Comparison of ENCODE assay signal across 8 cellular contexts in the genomic region with DNA sequence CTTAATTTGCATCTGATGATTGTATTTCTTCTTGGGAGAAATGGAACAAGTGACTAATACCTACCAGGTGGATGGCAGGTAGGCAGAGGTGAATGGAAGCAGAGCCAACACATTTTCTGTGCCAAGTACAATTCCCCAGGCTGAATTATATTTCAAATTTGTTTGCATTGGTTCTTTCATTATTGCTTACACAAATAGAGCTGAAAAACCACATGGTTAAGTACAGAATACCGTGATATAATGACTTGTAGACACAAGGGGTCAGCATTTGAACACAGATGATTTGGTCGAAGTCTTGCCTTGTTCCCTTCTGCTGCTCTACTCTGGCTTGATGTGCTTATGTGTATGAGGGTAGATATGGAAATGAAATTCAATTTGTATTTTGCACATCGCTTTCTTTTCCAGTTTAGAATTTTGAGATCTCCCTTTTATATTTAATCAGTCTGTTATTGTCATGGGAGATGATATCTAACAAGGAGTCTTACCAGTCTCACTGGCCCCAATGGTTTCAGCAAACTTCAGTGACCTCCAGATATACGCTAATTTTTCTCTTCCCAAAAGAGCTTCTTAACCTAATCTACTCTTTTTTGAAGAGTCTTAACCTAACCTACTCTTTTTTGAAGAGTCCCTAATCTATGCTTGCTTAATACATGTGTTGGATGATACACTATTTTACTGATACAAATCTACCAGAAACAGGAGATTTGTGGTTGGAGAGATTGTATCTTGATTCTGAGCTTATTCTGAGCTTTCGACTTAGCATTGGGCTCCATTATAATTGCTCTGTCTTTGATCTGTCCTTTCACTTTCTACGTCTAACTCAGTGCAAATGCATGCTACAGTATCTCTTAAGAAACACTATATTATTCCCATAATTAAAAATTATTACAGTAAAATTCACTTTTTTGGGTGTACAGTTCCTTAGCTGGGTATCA.
DNase-seq lines count a peak whose midpoint lies in the region; ATAC-seq and TF ChIP-seq lines count a peak whose summit lies in the region.

No MANE protein-coding gene starts in this region.

- H3K4me1 ChIP-seq in suprapubic skin, result peaks cover 4% of the 10 kb centered on the region

- in situ Hi-C loops in brain microvascular endothelial cell (cut with HindIII; ENCODE audit: low pct_ligation_motif_present, low sequenced_read_pairs), result loop anchor here (25.0 kb wide), 1 partner anchor 267 kb away; no protein-coding TSS in a partner anchor

- DNase-seq in activated CD4-positive, alpha-beta T cell treated with anti-CD3 and anti-CD28 coated beads, Interleukin-2, amount 10 ng/mL, durations not matched to agents 24 days and 14 days, result peak; percentile 79
- no peak for DNase-seq in activated CD4-positive, alpha-beta T cell treated with anti-CD3 and anti-CD28 coated beads for 1 hour
- DNase-seq in NCI-H82 (lab: John Stamatoyannopoulos, UW), result peak; percentile 69
- DNase-seq in brain microvascular endothelial cell, result peak; percentile 81
- DNase-seq in iris pigment epithelial cell (ENCODE audit: low read depth), result peak; percentile 90
- DNase-seq in suprapubic skin (ENCODE audit: low spot score in 2 of 2), result no peak

- TF ChIP-seq CTCF in brain microvascular endothelial cell (IDR thresholded peaks at IDR 0.05; ENCODE audit: low read depth, low read length, missing control alignments), result peak; percentile 62
- TF ChIP-seq CTCF in suprapubic skin (IDR thresholded peaks at IDR 0.05), result peak; percentile 14 to 29

- H3K36me3 Mint-ChIP-seq in activated CD4-positive, alpha-beta T cell treated with anti-CD3 and anti-CD28 coated beads, Interleukin-2, amount 10 ng/mL, durations not matched to agents 24 days and 14 days (ENCODE audit: low read depth), result no peaks in the 10 kb centered on the region

- ATAC-seq in GM21423 (IDR thresholded peaks at IDR 0.05; ENCODE audit: unreplicated experiment), result peak; percentile 92
- ATAC-seq in HG03521 (IDR thresholded peaks at IDR 0.05; ENCODE audit: unreplicated experiment), result peak; percentile 93

- H3K27ac ChIP-seq in brain microvascular endothelial cell (no peak overlapping the region), suprapubic skin (no peak overlapping the region)

- intact Hi-C loops in activated CD4-positive, alpha-beta T cell treated with anti-CD3 and anti-CD28 coated beads, Interleukin-2, amount 10 ng/mL, durations not matched to agents 24 days and 14 days (cut with micrococcal nuclease), result loop anchor here (1.0 to 10.0 kb wide), 7 partner anchors 92 to 820 kb away; no protein-coding TSS in a partner anchor

- no peaks in the 10 kb centered on the region for H3K9me3 Mint-ChIP-seq in activated CD4-positive, alpha-beta T cell treated with anti-CD3 and anti-CD28 coated beads, Interleukin-2, amount 10 ng/mL, durations not matched to agents 24 days and 14 days

- H3K27me3 Mint-ChIP-seq in activated CD4-positive, alpha-beta T cell treated with anti-CD3 and anti-CD28 coated beads, Interleukin-2, amount 10 ng/mL, durations not matched to agents 24 days and 14 days, result peaks cover 35% of the 10 kb centered on the region

- peaks cover 24% of the 10 kb centered on the region for H3K4me1 Mint-ChIP-seq in activated CD4-positive, alpha-beta T cell treated with anti-CD3 and anti-CD28 coated beads, Interleukin-2, amount 10 ng/mL, durations not matched to agents 24 days and 14 days

- H3K27me3 ChIP-seq in brain microvascular endothelial cell (replicated peaks) (no peaks in the 10 kb centered on the region), suprapubic skin (no peaks in the 10 kb centered on the region)

- TF ChIP-seq POLR2A in suprapubic skin (IDR thresholded peaks at IDR 0.05), result no peak

- H3K9me3 ChIP-seq in suprapubic skin, result no peaks in the 10 kb centered on the region

- WGBS in suprapubic skin, result 36% methylated on average over 6 of the region's 6 CpGs

- H3K27ac Mint-ChIP-seq in activated CD4-positive, alpha-beta T cell treated with anti-CD3 and anti-CD28 coated beads, Interleukin-2, amount 10 ng/mL, durations not matched to agents 24 days and 14 days, result no peak overlapping the region

- H3K4me3 Mint-ChIP-seq in activated CD4-positive, alpha-beta T cell treated with anti-CD3 and anti-CD28 coated beads, Interleukin-2, amount 10 ng/mL, durations not matched to agents 24 days and 14 days, result peak overlapping the region; percentile 2

- TF ChIP-seq EP300 in suprapubic skin (IDR thresholded peaks at IDR 0.05), result no peak

- H3K4me3 ChIP-seq in brain microvascular endothelial cell (ENCODE audit: low read depth, low read length) (no peak overlapping the region), suprapubic skin (no peak overlapping the region)

- H3K36me3 ChIP-seq in brain microvascular endothelial cell (replicated peaks) (no peaks in the 10 kb centered on the region), suprapubic skin (no peaks in the 10 kb centered on the region)

Comparison
In these comparisons a context has a peak if more than half of its experiments do, and no peak if none do; other contexts are left out.
1. DNase-seq: peak in activated CD4-positive, alpha-beta T cell treated with anti-CD3 and anti-CD28 coated beads, Interleukin-2, amount 10 ng/mL, durations not matched to agents 24 days and 14 days (single experiment), NCI-H82 (single experiment), brain microvascular endothelial cell (single experiment) and iris pigment epithelial cell (single experiment); none in activated CD4-positive, alpha-beta T cell treated with anti-CD3 and anti-CD28 coated beads for 1 hour (single experiment) and suprapubic skin (0 of 2).